Comparison of ENCODE assay signal across 11 cellular contexts in the genomic region with DNA sequence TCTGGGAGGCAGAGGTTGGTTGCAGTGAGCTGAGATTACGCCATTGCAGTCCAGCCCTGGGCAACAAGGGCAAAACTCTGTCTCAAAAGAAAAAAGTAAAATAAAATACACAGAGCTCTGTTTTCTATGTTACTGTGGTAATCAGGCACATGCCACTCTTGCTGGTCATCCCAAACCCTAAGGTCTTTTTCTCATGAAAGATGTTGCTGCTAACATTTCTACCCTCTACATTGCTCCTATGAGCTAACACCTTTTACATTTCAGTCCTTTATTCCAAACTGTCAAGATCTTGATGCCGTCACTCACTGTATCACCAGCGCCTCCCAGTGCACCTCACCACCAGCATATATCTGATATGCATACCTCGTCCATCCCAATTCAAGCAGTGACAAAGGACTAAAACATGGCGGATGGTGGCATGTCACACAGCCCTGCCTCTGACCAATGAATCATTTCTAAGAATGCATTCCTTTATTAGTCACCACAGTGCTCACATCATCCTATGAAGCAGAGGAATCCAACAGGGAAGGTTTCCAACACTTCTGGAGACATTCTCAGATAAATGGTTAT. TPM values are rescaled to one million over a fixed set of nuclear protein-coding genes. Genes with fewer than 3 reads are reported as not detected.
DNase-seq lines count a peak whose midpoint lies in the region; ATAC-seq and TF ChIP-seq lines count a peak whose summit lies in the region.
"Had no signal": no experiment of that assay in that cellular context is flagged by ENCODE, and none has a peak within 500 bp of the region (broad histone marks: within the 10 kb centered on the region; RNA-seq: fewer than 3 reads in every experiment).

No MANE protein-coding gene starts in this region.

- H4K20me1 ChIP-seq in BLaER1 treated with 17β-estradiol and CSF1 and Interleukin-3, amounts not matched to agents 10 nM and 100 nM, result peaks cover 18 to 61% (median 37%) of the 10 kb centered on the region in 11 experiments; a peak in 19 of 22 replicates

- no peak for ATAC-seq in naive thymus-derived CD8-positive, alpha-beta T cell

- DNase-seq in LoVo (ENCODE audit: low spot score) (peak; percentile 44), chondrocyte (ENCODE audit: low spot score) (no peak), NCI-H510A (lab: John Stamatoyannopoulos, UW) (no peak), occipital lobe (lab: John Stamatoyannopoulos, UW) (no peak), SIG-M5 (lab: John Stamatoyannopoulos, UW) (no peak), DMS79 treated with DMSO at 0.1 percent for 48 hours (lab: John Stamatoyannopoulos, UW) (no peak)
- no peak for DNase-seq in naive thymus-derived CD8-positive, alpha-beta T cell
- DNase-seq: NCI-H446, tibial artery had no signal

- peak overlapping the region in 9 of 11 experiments; percentile 12 to 96 (median 93); a peak in 15 of 22 replicates for H3K27ac ChIP-seq in BLaER1 treated with 17β-estradiol and CSF1 and Interleukin-3, amounts not matched to agents 10 nM and 100 nM
- H3K27ac ChIP-seq: tibial artery had no signal

- peaks cover 77 to 87% (median 85%) of the 10 kb centered on the region in 10 experiments for H3K4me1 ChIP-seq in BLaER1 treated with 17β-estradiol and CSF1 and Interleukin-3, amounts not matched to agents 10 nM and 100 nM

- H3K4me1 Mint-ChIP-seq in chondrocyte (ENCODE audit: low read depth), result peaks cover 52% of the 10 kb centered on the region
- H3K4me1 Mint-ChIP-seq in naive thymus-derived CD8-positive, alpha-beta T cell, result peaks cover 28 to 72% (median 67%) of the 10 kb centered on the region in 4 donors

- peaks cover 47 to 83% (median 65%) of the 10 kb centered on the region in 11 experiments for H3K36me3 ChIP-seq in BLaER1 treated with 17β-estradiol and CSF1 and Interleukin-3, amounts not matched to agents 10 nM and 100 nM

- peak overlapping the region; percentile 97 for H3K27ac Mint-ChIP-seq in chondrocyte (ENCODE audit: unreplicated experiment)
- peak overlapping the region in 7 of 10 donors; percentile 3 to 74 (median 37) for H3K27ac Mint-ChIP-seq in naive thymus-derived CD8-positive, alpha-beta T cell

- no peaks in the 10 kb centered on the region for H3K9me3 Mint-ChIP-seq in chondrocyte (ENCODE audit: low read depth)
- H3K9me3 Mint-ChIP-seq in naive thymus-derived CD8-positive, alpha-beta T cell, result no peaks in the 10 kb centered on the region

- H3K9ac ChIP-seq in BLaER1 treated with 17β-estradiol and CSF1 and Interleukin-3, amounts not matched to agents 10 nM and 100 nM, result no peak overlapping the region; a peak in 1 of 22 replicates

- TF ChIP-seq CTCF in chondrocyte (IDR thresholded peaks at IDR 0.05), result no peak

- H3K4me3 ChIP-seq in BLaER1 treated with 17β-estradiol and CSF1 and Interleukin-3, amounts not matched to agents 10 nM and 100 nM, result peak overlapping the region in 7 of 10 experiments; percentile 31 to 100 (median 87); a peak in 12 of 20 replicates
- H3K4me3 ChIP-seq: lung, tibial artery had no signal

- peaks cover 0 to 40% (median 27%) of the 10 kb centered on the region in 11 experiments; a peak in 15 of 22 replicates for H3K9me3 ChIP-seq in BLaER1 treated with 17β-estradiol and CSF1 and Interleukin-3, amounts not matched to agents 10 nM and 100 nM (replicated peaks in 1 of 11)
- H3K9me3 ChIP-seq: tibial artery had no signal

- peak overlapping the region; percentile 76 to 99 (median 93); a peak in 19 of 22 replicates for H3K4me2 ChIP-seq in BLaER1 treated with 17β-estradiol and CSF1 and Interleukin-3, amounts not matched to agents 10 nM and 100 nM

- peak overlapping the region; percentile 21 for H3K4me3 Mint-ChIP-seq in chondrocyte (ENCODE audit: unreplicated experiment)
- peak overlapping the region in 2 of 10 donors; percentile 22 to 29 for H3K4me3 Mint-ChIP-seq in naive thymus-derived CD8-positive, alpha-beta T cell

- POLR2A ChIA-PET in naive thymus-derived CD8-positive, alpha-beta T cell (lab: Charles Lee), result no interaction called here

- peaks cover 26% of the 10 kb centered on the region for H3K36me3 Mint-ChIP-seq in chondrocyte (ENCODE audit: low read depth)
- peaks cover 6 to 58% (median 11%) of the 10 kb centered on the region in 3 donors for H3K36me3 Mint-ChIP-seq in naive thymus-derived CD8-positive, alpha-beta T cell

- H3K27me3 Mint-ChIP-seq in chondrocyte (ENCODE audit: low read depth), result no peaks in the 10 kb centered on the region
- no peaks in the 10 kb centered on the region for H3K27me3 Mint-ChIP-seq in naive thymus-derived CD8-positive, alpha-beta T cell

- no peaks in the 10 kb centered on the region for H3K27me3 ChIP-seq in BLaER1 treated with 17β-estradiol and CSF1 and Interleukin-3, amounts not matched to agents 10 nM and 100 nM
- H3K27me3 ChIP-seq: tibial artery had no signal

RNA-seq across cellular contexts. Expression of gene DAGLB, which starts 4.3 kb away (rescaled TPM):
- 23.9 to 30.5 TPM (median 30.0 TPM) in 3 replicates for total RNA-seq in chondrocyte
- total RNA-seq in naive thymus-derived CD8-positive, alpha-beta T cell, result 10 to 100 TPM; 75.4 to 78.1 TPM
- 10 to 100 TPM in 1 of 3 donors, 1 to 10 TPM in 2; 7.2 to 11.9 (median 7.6) TPM for polyA plus RNA-seq in naive thymus-derived CD8-positive, alpha-beta T cell
- total RNA-seq in occipital lobe, result 27.9 TPM

RNA-seq across cellular contexts. Expression of gene KDELR2, which starts 40.5 kb away (rescaled TPM):
- total RNA-seq in chondrocyte, result 303 to 382 TPM (median 312 TPM) in 3 replicates
- 10 to 100 TPM; 33.1 to 35.3 TPM for total RNA-seq in naive thymus-derived CD8-positive, alpha-beta T cell
- polyA plus RNA-seq in naive thymus-derived CD8-positive, alpha-beta T cell, result 10 to 100 TPM; 39.2 to 51.1 (median 42.0) TPM
- total RNA-seq in occipital lobe, result 84.1 TPM
